ENCODE assay signal across 18 cellular contexts in genomic region chr14:85250369-85250768, GRCh38.
A peak's percentile ranks its signal among the peaks of the same experiment; 100 is the strongest.
DNase-seq lines count a peak whose midpoint lies in the region; ATAC-seq and TF ChIP-seq lines count a peak whose summit lies in the region.
"Had no signal": no experiment of that assay in that cellular context is flagged by ENCODE, and none has a peak within 500 bp of the region (broad histone marks: within the 10 kb centered on the region; RNA-seq: fewer than 3 reads in every experiment).

No MANE protein-coding gene starts in this region.

- ATAC-seq in SK-N-SH treated with all-trans-retinoic acid at 6 μM for 48 hours (peak; percentile 55), GM19455 (IDR thresholded peaks at IDR 0.05; ENCODE audit: unreplicated experiment) (no peak), HG02763 (IDR thresholded peaks at IDR 0.05; ENCODE audit: unreplicated experiment) (no peak)
- ATAC-seq: activated T-helper 17 cell treated with anti-CD3 and anti-CD28 coated beads, Interleukin-2, amount 50 U/mL, for 72 hours; K562 had no signal

- DNase-seq in COR-L47 (lab: John Stamatoyannopoulos, UW) (peak; percentile 86), NCI-H146 (lab: John Stamatoyannopoulos, UW) (peak; percentile 94), iPS-NIHi7 (ENCODE audit: extremely low spot score) (peak; percentile 66), GM19238 (ENCODE audit: insufficient read length, low spot score) (no peak), NCI-H187 treated with DMSO at 0.1 percent for 48 hours (lab: John Stamatoyannopoulos, UW) (no peak)
- DNase-seq: activated CD4-positive, alpha-beta T cell treated with anti-CD3 and anti-CD28 coated beads, Interleukin-2, amount 50 U/mL, for 48 hours; amygdala; CD8-positive, alpha-beta memory T cell; cortex of kidney; GM23248; NCI-H1436 treated with DMSO at 0.1 percent for 48 hours; NCI-H524 treated with DMSO at 0.1 percent for 48 hours; ovary had no signal

TF ChIP-seq in SK-N-SH treated with all-trans-retinoic acid at 6 μM for 48 hours, 23 proteins besides CTCF, POLR2A, EP300 and RAD21:
- TF ChIP-seq CSRNP3 (CRISPR knock-in tag; IDR thresholded peaks at IDR 0.05) = no peak
- TF ChIP-seq GLIS3 (CRISPR knock-in tag; IDR thresholded peaks at IDR 0.05) = no peak
- TF ChIP-seq ARNTL (CRISPR knock-in tag; IDR thresholded peaks at IDR 0.05; ENCODE audit: borderline replicate concordance, low read depth) = no peak
- TF ChIP-seq ZFP30 (CRISPR knock-in tag; IDR thresholded peaks at IDR 0.05) = no peak
- no peak for TF ChIP-seq ZNF565 (CRISPR knock-in tag; conservative IDR thresholded peaks at IDR 0.05; ENCODE audit: low read depth)
- TF ChIP-seq ZC3H10 (CRISPR knock-in tag; IDR thresholded peaks at IDR 0.05) = no peak
- TF ChIP-seq CREB5 (CRISPR knock-in tag; IDR thresholded peaks at IDR 0.05; ENCODE audit: low read depth) = no peak
- no peak for TF ChIP-seq OSR1 (CRISPR knock-in tag; IDR thresholded peaks at IDR 0.05)
- TF ChIP-seq, protein P1, sequence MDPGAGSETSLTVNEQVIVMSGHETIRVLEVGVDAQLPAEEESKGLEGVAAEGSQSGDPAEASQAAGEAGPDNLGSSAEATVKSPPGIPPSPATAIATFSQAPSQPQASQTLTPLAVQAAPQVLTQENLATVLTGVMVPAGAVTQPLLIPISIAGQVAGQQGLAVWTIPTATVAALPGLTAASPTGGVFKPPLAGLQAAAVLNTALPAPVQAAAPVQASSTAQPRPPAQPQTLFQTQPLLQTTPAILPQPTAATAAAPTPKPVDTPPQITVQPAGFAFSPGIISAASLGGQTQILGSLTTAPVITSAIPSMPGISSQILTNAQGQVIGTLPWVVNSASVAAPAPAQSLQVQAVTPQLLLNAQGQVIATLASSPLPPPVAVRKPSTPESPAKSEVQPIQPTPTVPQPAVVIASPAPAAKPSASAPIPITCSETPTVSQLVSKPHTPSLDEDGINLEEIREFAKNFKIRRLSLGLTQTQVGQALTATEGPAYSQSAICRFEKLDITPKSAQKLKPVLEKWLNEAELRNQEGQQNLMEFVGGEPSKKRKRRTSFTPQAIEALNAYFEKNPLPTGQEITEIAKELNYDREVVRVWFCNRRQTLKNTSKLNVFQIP (CRISPR knock-in tag; IDR thresholded peaks at IDR 0.05; ENCODE audit: borderline replicate concordance, low read depth) = no peak
- no peak for TF ChIP-seq RARB (CRISPR knock-in tag; IDR thresholded peaks at IDR 0.05)
- TF ChIP-seq PPARA (CRISPR knock-in tag; IDR thresholded peaks at IDR 0.05; ENCODE audit: borderline replicate concordance) = no peak
- no peak for TF ChIP-seq ZNF70 (CRISPR knock-in tag; IDR thresholded peaks at IDR 0.05)
- no peak for TF ChIP-seq BACH2 (CRISPR knock-in tag; IDR thresholded peaks at IDR 0.05; ENCODE audit: borderline replicate concordance)
- no peak for TF ChIP-seq SNAI2 (CRISPR knock-in tag; IDR thresholded peaks at IDR 0.05)
TF ChIP-seq in SK-N-SH treated with all-trans-retinoic acid at 6 μM for 48 hours: peak in this region for 0.

Comparison
In these comparisons a context has a peak if more than half of its experiments do, and no peak if none do; other contexts are left out.
1. DNase-seq: peak in COR-L47 (single experiment), NCI-H146 (single experiment) and iPS-NIHi7 (single experiment); none in GM19238 (single experiment) and NCI-H187 treated with DMSO at 0.1 percent for 48 hours (single experiment).